13 cellular contexts compared by ENCODE assay signal in the genomic region with DNA sequence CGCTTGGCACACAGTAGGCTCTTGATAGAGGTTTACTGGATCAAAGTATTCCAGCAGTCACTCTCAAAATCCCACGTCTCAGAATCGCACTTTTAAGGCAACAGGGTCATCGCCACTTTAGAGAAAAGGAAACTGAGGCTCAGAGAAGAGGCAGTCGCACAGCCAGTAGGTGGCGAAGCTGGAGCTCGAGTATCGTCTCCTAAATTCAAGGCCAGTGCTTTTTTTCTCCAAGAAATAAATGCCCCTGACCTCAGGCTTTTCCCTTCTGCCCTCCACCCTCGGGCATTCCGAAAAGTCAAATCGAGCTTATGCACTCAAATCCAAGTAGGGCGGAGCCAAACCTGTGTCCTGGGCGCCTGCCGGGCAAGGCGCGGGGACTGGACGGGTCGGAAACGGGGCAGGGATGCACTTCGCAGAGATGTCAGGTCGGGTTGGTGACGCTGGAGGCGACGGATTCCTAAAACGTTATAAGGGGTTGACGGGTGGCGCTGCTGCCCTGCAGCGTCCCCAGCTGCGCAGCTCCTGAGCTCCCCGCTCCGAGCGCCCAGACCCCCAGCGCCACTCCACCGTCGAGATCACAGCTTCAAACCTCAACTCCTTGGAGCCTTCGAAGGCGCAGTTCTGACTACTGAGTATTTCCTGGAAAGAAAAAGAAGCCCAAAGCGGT. TPM values are rescaled to one million over a fixed set of nuclear protein-coding genes. Genes with fewer than 3 reads are reported as not detected.
DNase-seq lines count a peak whose midpoint lies in the region; ATAC-seq and TF ChIP-seq lines count a peak whose summit lies in the region.
"Had no signal": no experiment of that assay in that cellular context is flagged by ENCODE, and none has a peak within 500 bp of the region (broad histone marks: within the 10 kb centered on the region; RNA-seq: fewer than 3 reads in every experiment).

No MANE protein-coding gene starts in this region.

- H3K9ac ChIP-seq in HUES48 (ENCODE audit: low read depth, low read length) (no peak overlapping the region), neural progenitor cell (no peak overlapping the region)

- peak; percentile 40 for TF ChIP-seq CTCF in neural progenitor cell (IDR thresholded peaks at IDR 0.05)
- no peak for TF ChIP-seq CTCF in natural killer cell (IDR thresholded peaks at IDR 0.05)

- H3K4me3 Mint-ChIP-seq in neural progenitor cell: peak overlapping the region; percentile 71
- no peak overlapping the region for H3K4me3 Mint-ChIP-seq in natural killer cell
- H3K4me3 Mint-ChIP-seq: activated naive CD4-positive, alpha-beta T cell treated with anti-CD3 and anti-CD28 coated beads, Interleukin-2, amount 50 U/mL, for 24 hours had no signal

- H3K79me2 ChIP-seq in neural progenitor cell (ENCODE audit: low read depth): no peaks in the 10 kb centered on the region

- H3K27ac ChIP-seq in HUES48 (ENCODE audit: low read depth, low read length) (no peak overlapping the region), neural progenitor cell (no peak overlapping the region)
- H3K27ac ChIP-seq: epithelial cell of prostate, pancreas had no signal

- peaks cover 74% of the 10 kb centered on the region for H4K20me1 ChIP-seq in neural progenitor cell (ENCODE audit: low read depth)

- peak; percentile 20 for DNase-seq in NCI-H2227 (lab: John Stamatoyannopoulos, UW; ENCODE audit: unreplicated experiment)
- DNase-seq in NCI-H2227 treated with DMSO at 0.1 percent for 48 hours (lab: John Stamatoyannopoulos, UW): no peak
- peak; percentile 60 for DNase-seq in ecto neural progenitor cell (ENCODE audit: low spot score)
- DNase-seq in neural progenitor cell (ENCODE audit: low spot score): peak; percentile 57
- DNase-seq in natural killer cell: no peak
- no peak for DNase-seq in mesenteric fat pad (ENCODE audit: low spot score)
- DNase-seq: kidney glomerular epithelial cell, OCI-M1, pancreas had no signal

- peak overlapping the region; percentile 86 for H3K4me2 ChIP-seq in neural progenitor cell

- H3K36me3 ChIP-seq in HUES48 (ENCODE audit: control insufficient read depth, insufficient read depth, low read length): no peaks in the 10 kb centered on the region
- no peaks in the 10 kb centered on the region for H3K36me3 ChIP-seq in neural progenitor cell
- H3K36me3 ChIP-seq: pancreas had no signal

- H3K9me3 ChIP-seq in HUES48 (ENCODE audit: control insufficient read depth, insufficient read depth, low read length) (no peaks in the 10 kb centered on the region), neural progenitor cell (ENCODE audit: low read depth) (no peaks in the 10 kb centered on the region)
- H3K9me3 ChIP-seq: pancreas had no signal

- H3K27me3 ChIP-seq in HUES48 (ENCODE audit: control insufficient read depth, insufficient read depth, low read length): peaks cover 99% of the 10 kb centered on the region
- peaks cover 100% of the 10 kb centered on the region for H3K27me3 ChIP-seq in neural progenitor cell

- H3K27ac Mint-ChIP-seq in neural progenitor cell (no peak overlapping the region), natural killer cell (no peak overlapping the region)
- H3K27ac Mint-ChIP-seq: activated naive CD4-positive, alpha-beta T cell treated with anti-CD3 and anti-CD28 coated beads, Interleukin-2, amount 50 U/mL, for 24 hours had no signal

- H3K4me3 ChIP-seq in HUES48 (ENCODE audit: low read depth, low read length) (peak overlapping the region; percentile 52), neural progenitor cell (peak overlapping the region; percentile 46)
- H3K4me3 ChIP-seq: pancreas had no signal

- H3K4me1 ChIP-seq in HUES48 (ENCODE audit: control insufficient read depth, insufficient read depth, low read length): peaks cover 67% of the 10 kb centered on the region
- H3K4me1 ChIP-seq in neural progenitor cell: peaks cover 36% of the 10 kb centered on the region

- no peaks in the 10 kb centered on the region for H3K36me3 Mint-ChIP-seq in neural progenitor cell
- no peaks in the 10 kb centered on the region for H3K36me3 Mint-ChIP-seq in natural killer cell
- H3K36me3 Mint-ChIP-seq: activated naive CD4-positive, alpha-beta T cell treated with anti-CD3 and anti-CD28 coated beads, Interleukin-2, amount 50 U/mL, for 24 hours had no signal

- no peak for ATAC-seq in GM18858 (IDR thresholded peaks at IDR 0.05; ENCODE audit: unreplicated experiment)
- ATAC-seq in natural killer cell: no peak
- ATAC-seq: pancreas had no signal

- peaks cover 46% of the 10 kb centered on the region for H3K4me1 Mint-ChIP-seq in neural progenitor cell
- H3K4me1 Mint-ChIP-seq in natural killer cell: peaks cover 5 to 9% of the 10 kb centered on the region in 2 donors

- peaks cover 58% of the 10 kb centered on the region for H3F3A ChIP-seq in neural progenitor cell (ENCODE audit: low read depth)

- H3K9me3 Mint-ChIP-seq in neural progenitor cell (no peaks in the 10 kb centered on the region), natural killer cell (no peaks in the 10 kb centered on the region)
- H3K9me3 Mint-ChIP-seq: activated naive CD4-positive, alpha-beta T cell treated with anti-CD3 and anti-CD28 coated beads, Interleukin-2, amount 50 U/mL, for 24 hours had no signal

- intact Hi-C loops in natural killer cell (cut with micrococcal nuclease): no loop called here

- H3K27me3 Mint-ChIP-seq in neural progenitor cell (ENCODE audit: insufficient read depth, low read depth) (peaks cover 90% of the 10 kb centered on the region), natural killer cell (ENCODE audit: low read depth in 2 of 2) (peaks cover 54 to 63% of the 10 kb centered on the region in 2 donors)

- no peak overlapping the region for H2AFZ ChIP-seq in neural progenitor cell (replicated peaks)

RNA-seq across cellular contexts. Expression of a gene that starts 4.7 kb away (rescaled TPM):
- not detected in 2 replicates for total RNA-seq in neural progenitor cell (ENCODE audit: low replicate concordance)
- not detected for total RNA-seq in natural killer cell
- total RNA-seq in mesenteric fat pad: not detected
- total RNA-seq: pancreas had no signal

Comparison
In these comparisons a context has a peak if more than half of its experiments do, and no peak if none do; other contexts are left out.
1. DNase-seq: peak in NCI-H2227 (single experiment), ecto neural progenitor cell (single experiment) and neural progenitor cell (single experiment); none in NCI-H2227 treated with DMSO at 0.1 percent for 48 hours (single experiment), natural killer cell (single experiment) and mesenteric fat pad (single experiment).